Comparison of ENCODE assay signal across 8 cellular contexts in genomic region chr19:29277107-29277506, GRCh38.
DNase-seq lines count a peak whose midpoint lies in the region; ATAC-seq and TF ChIP-seq lines count a peak whose summit lies in the region.

No MANE protein-coding gene starts in this region.

- H3F3A ChIP-seq in MM.1S (ENCODE audit: insufficient read depth, low read length): no peaks in the 10 kb centered on the region

- no peaks in the 10 kb centered on the region for H3K36me3 Mint-ChIP-seq in activated CD8-positive, alpha-beta memory T cell treated with anti-CD3 and anti-CD28 coated beads, Interleukin-2, amount 10 ng/mL, durations not matched to agents 7 days and 5 days
- no peaks in the 10 kb centered on the region for H3K36me3 Mint-ChIP-seq in memory B cell

- no peaks in the 10 kb centered on the region; the same call in 1 of the 2 replicates for H3K27me3 ChIP-seq in MM.1S (replicated peaks; ENCODE audit: insufficient read depth, low read length)

- DNase-seq in GDM1 (lab: John Stamatoyannopoulos, UW): peak; percentile 29
- DNase-seq in MM.1S: peak; percentile 94
- peak; percentile 88 for DNase-seq in activated CD8-positive, alpha-beta memory T cell treated with anti-CD3 and anti-CD28 coated beads, Interleukin-2, amount 10 ng/mL, durations not matched to agents 7 days and 5 days
- DNase-seq in memory B cell (ENCODE audit: low spot score in 2 of 2): peak in 1 of 2 donors; percentile 4
- DNase-seq in pons (ENCODE audit: low spot score): no peak
- DNase-seq in AG20443 (ENCODE audit: low spot score): no peak
- no peak for DNase-seq in NCI-H1092 (lab: John Stamatoyannopoulos, UW)

- peak overlapping the region; percentile 68 for H3K27ac Mint-ChIP-seq in activated CD8-positive, alpha-beta memory T cell treated with anti-CD3 and anti-CD28 coated beads, Interleukin-2, amount 10 ng/mL, durations not matched to agents 7 days and 5 days
- H3K27ac Mint-ChIP-seq in memory B cell: peak overlapping the region; percentile 38

- H3K4me1 ChIP-seq in MM.1S (ENCODE audit: low read length): peaks cover 8% of the 10 kb centered on the region

- H3K9me2 ChIP-seq in MM.1S (replicated peaks; ENCODE audit: insufficient read depth, low read length): no peaks in the 10 kb centered on the region

- no peaks in the 10 kb centered on the region for H3K79me2 ChIP-seq in MM.1S (ENCODE audit: low read length)

- peak overlapping the region; percentile 26; the same call in 1 of the 2 replicates for H3K4me3 ChIP-seq in MM.1S (ENCODE audit: low read length)

- no peaks in the 10 kb centered on the region for H4K20me1 ChIP-seq in MM.1S (ENCODE audit: insufficient read depth, low read length)

- peak overlapping the region; percentile 24; the same call in 1 of the 2 replicates for H3K27ac ChIP-seq in MM.1S (ENCODE audit: low read length)

- no peaks in the 10 kb centered on the region for H3K9me3 ChIP-seq in MM.1S (replicated peaks; ENCODE audit: insufficient read depth, low read length)

- peaks cover 13% of the 10 kb centered on the region for H3K4me1 Mint-ChIP-seq in activated CD8-positive, alpha-beta memory T cell treated with anti-CD3 and anti-CD28 coated beads, Interleukin-2, amount 10 ng/mL, durations not matched to agents 7 days and 5 days
- peaks cover 9% of the 10 kb centered on the region for H3K4me1 Mint-ChIP-seq in memory B cell

- no peak overlapping the region; the same call in 1 of the 2 replicates for H3K9ac ChIP-seq in MM.1S (ENCODE audit: low read length)

- H3K4me3 Mint-ChIP-seq in activated CD8-positive, alpha-beta memory T cell treated with anti-CD3 and anti-CD28 coated beads, Interleukin-2, amount 10 ng/mL, durations not matched to agents 7 days and 5 days: peak overlapping the region; percentile 23
- peak overlapping the region; percentile 60 for H3K4me3 Mint-ChIP-seq in memory B cell

- peak overlapping the region; percentile 60 for H2AFZ ChIP-seq in MM.1S (ENCODE audit: low read length)

- H3K36me3 ChIP-seq in MM.1S (replicated peaks; ENCODE audit: insufficient read depth, low read length): no peaks in the 10 kb centered on the region

- no peak for TF ChIP-seq CTCF in MM.1S (IDR thresholded peaks at IDR 0.05; ENCODE audit: low read length)

- H3K4me2 ChIP-seq in MM.1S (ENCODE audit: low read depth, low read length): peak overlapping the region; percentile 44; the same call in 1 of the 2 replicates

- CTCF ChIA-PET in activated CD8-positive, alpha-beta memory T cell treated with anti-CD3 and anti-CD28 coated beads, Interleukin-2, amount 10 ng/mL, durations not matched to agents 7 days and 5 days (lab: Charles Lee): interaction anchor here (3.4 kb wide), 1 partner anchor 13 kb away, joined by 16 read pairs; no protein-coding TSS in a partner anchor

- ATAC-seq in GM21737 (IDR thresholded peaks at IDR 0.05; ENCODE audit: unreplicated experiment) (peak; percentile 91), memory B cell (ENCODE audit: low read depth) (peak; percentile 91)
- peak; percentile 100 for ATAC-seq in activated CD8-positive, alpha-beta memory T cell treated with anti-CD3 and anti-CD28 coated beads, Interleukin-2, amount 10 ng/mL, durations not matched to agents 7 days and 5 days

- peaks cover 11% of the 10 kb centered on the region for H3K27me3 Mint-ChIP-seq in activated CD8-positive, alpha-beta memory T cell treated with anti-CD3 and anti-CD28 coated beads, Interleukin-2, amount 10 ng/mL, durations not matched to agents 7 days and 5 days
- H3K27me3 Mint-ChIP-seq in memory B cell: peaks cover 4% of the 10 kb centered on the region

- H3K9me3 Mint-ChIP-seq in activated CD8-positive, alpha-beta memory T cell treated with anti-CD3 and anti-CD28 coated beads, Interleukin-2, amount 10 ng/mL, durations not matched to agents 7 days and 5 days (ENCODE audit: low read depth): no peaks in the 10 kb centered on the region
- peaks cover 6% of the 10 kb centered on the region for H3K9me3 Mint-ChIP-seq in memory B cell

Comparison
In these comparisons a context has a peak if more than half of its experiments do, and no peak if none do; other contexts are left out.
1. DNase-seq: peak in GDM1 (single experiment), MM.1S (single experiment) and activated CD8-positive, alpha-beta memory T cell treated with anti-CD3 and anti-CD28 coated beads, Interleukin-2, amount 10 ng/mL, durations not matched to agents 7 days and 5 days (single experiment); none in pons (single experiment), AG20443 (single experiment) and NCI-H1092 (single experiment).
2. Peak in every context shown above with its lines, with median percentiles within 50 percentile points of each other: ATAC-seq.